23 cellular contexts compared by ENCODE assay signal in the genomic region with DNA sequence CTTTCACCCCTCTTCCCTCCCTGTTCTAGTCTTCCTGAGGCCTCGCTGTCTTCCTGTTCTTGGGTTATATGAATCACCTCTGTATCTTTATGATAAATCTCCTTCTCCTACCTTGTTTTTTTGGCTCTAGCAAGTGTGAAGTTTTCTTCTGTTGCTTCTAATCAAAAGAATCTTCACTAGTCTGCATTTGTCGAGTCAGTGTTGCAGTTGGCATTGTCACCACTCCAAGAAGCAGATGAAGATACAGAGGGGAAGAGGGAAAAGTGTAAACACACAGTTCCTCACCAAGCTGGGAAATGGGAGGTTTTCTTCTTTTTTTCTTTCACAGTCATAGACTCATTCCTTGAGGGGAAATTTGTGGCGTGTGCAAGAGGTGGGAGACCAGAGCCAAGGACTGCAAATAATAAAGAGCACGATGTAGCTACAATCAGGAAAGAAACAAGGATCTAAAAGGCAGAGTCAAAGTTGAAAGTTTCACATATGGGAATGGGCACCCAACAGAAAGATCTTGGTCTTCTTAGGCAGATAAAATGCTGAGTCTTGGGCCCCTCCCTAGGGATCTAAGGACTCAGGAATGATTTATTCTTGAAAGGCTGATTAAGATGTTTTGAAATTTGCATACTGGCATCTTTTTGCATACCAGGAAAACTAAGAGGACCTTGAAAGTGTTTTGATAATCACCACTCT. TPM values are rescaled to one million over a fixed set of nuclear protein-coding genes. Genes with fewer than 3 reads are reported as not detected.
A peak's percentile ranks its signal among the peaks of the same experiment; 100 is the strongest.
DNase-seq lines count a peak whose midpoint lies in the region; ATAC-seq and TF ChIP-seq lines count a peak whose summit lies in the region.
"Had no signal": no experiment of that assay in that cellular context is flagged by ENCODE, and none has a peak within 500 bp of the region (broad histone marks: within the 10 kb centered on the region; RNA-seq: fewer than 3 reads in every experiment).

No MANE protein-coding gene starts in this region.

- H3K4me1 ChIP-seq in PC-3 (ENCODE audit: insufficient read depth, low read length): peaks cover 2% of the 10 kb centered on the region; the same call in 1 of the 2 replicates
- peaks cover 8% of the 10 kb centered on the region for H3K4me1 ChIP-seq in mesendoderm (ENCODE audit: control insufficient read depth, low read depth, low read length)
- H3K4me1 ChIP-seq in skeletal muscle tissue (ENCODE audit: control insufficient read depth in 3 of 3, insufficient read depth in 3 of 3, low read length in 3 of 3): no peaks in the 10 kb centered on the region
- H3K4me1 ChIP-seq in upper lobe of right lung: no peaks in the 10 kb centered on the region
- H3K4me1 ChIP-seq: BLaER1, SJSA1 had no signal

- H3K9ac ChIP-seq in PC-3 (ENCODE audit: low read length) (no peak overlapping the region), mesendoderm (ENCODE audit: low read length) (no peak overlapping the region), skeletal muscle tissue (ENCODE audit: low read depth in 1 of 3, low read length in 3 of 3) (no peak overlapping the region)
- H3K9ac ChIP-seq: BLaER1 had no signal

- peaks cover 6% of the 10 kb centered on the region; the same call in 1 of the 2 replicates for H3K9me3 ChIP-seq in PC-3 (ENCODE audit: low read length)
- no peaks in the 10 kb centered on the region for H3K9me3 ChIP-seq in skeletal muscle tissue (ENCODE audit: control insufficient read depth in 3 of 3, low read length in 3 of 3)
- H3K9me3 ChIP-seq in CD4-positive, alpha-beta T cell (ENCODE audit: control insufficient read depth, low read length): peaks cover 2% of the 10 kb centered on the region
- peaks cover 1% of the 10 kb centered on the region for H3K9me3 ChIP-seq in upper lobe of right lung
- H3K9me3 ChIP-seq: A549, BLaER1, SJSA1 had no signal

- H3K27me3 Mint-ChIP-seq in chondrocyte (ENCODE audit: low read depth): no peaks in the 10 kb centered on the region
- peaks cover 11% of the 10 kb centered on the region for H3K27me3 Mint-ChIP-seq in CD4-positive, alpha-beta T cell

- H4K8ac ChIP-seq in mesendoderm (ENCODE audit: low read depth, low read length): no peak overlapping the region

- WGBS in mesendoderm (ENCODE audit: extremely low coverage, insufficient coverage, low lambda C conversion rate): no CpG with 5 or more reads among the region's 4 CpGs

- peaks cover 4% of the 10 kb centered on the region for H3K9me3 Mint-ChIP-seq in chondrocyte (ENCODE audit: low read depth)
- H3K9me3 Mint-ChIP-seq in CD4-positive, alpha-beta T cell: peaks cover 3% of the 10 kb centered on the region

- DNase-seq in PC-3: peak; percentile 12
- no peak for DNase-seq in chondrocyte (ENCODE audit: low spot score)
- DNase-seq in mesendoderm: peak; percentile 36
- DNase-seq in G401 (ENCODE audit: low spot score): no peak
- DNase-seq in CD4-positive, alpha-beta T cell: no peak
- DNase-seq in upper lobe of right lung: no peak
- DNase-seq: CD8-positive, alpha-beta memory T cell; EL; H7; MG63; NCI-H1048; NCI-H1436; NCI-H1930; NCI-H226; NCI-H524; NCI-H82; PC-9 had no signal

- no peaks in the 10 kb centered on the region for H4K20me1 ChIP-seq in PC-3 (ENCODE audit: low read length)
- H4K20me1 ChIP-seq: BLaER1 had no signal

- H3K36me3 ChIP-seq in PC-3 (ENCODE audit: low read depth, low read length) (no peaks in the 10 kb centered on the region), mesendoderm (ENCODE audit: control insufficient read depth, insufficient read depth, low read length) (no peaks in the 10 kb centered on the region), skeletal muscle tissue (ENCODE audit: control insufficient read depth in 3 of 3, insufficient read depth in 3 of 3, low read length in 3 of 3) (no peaks in the 10 kb centered on the region), upper lobe of right lung (no peaks in the 10 kb centered on the region)
- H3K36me3 ChIP-seq: BLaER1, MG63, SJSA1 had no signal

- no peaks in the 10 kb centered on the region for H3K36me3 Mint-ChIP-seq in chondrocyte (ENCODE audit: low read depth)
- H3K36me3 Mint-ChIP-seq in CD4-positive, alpha-beta T cell (ENCODE audit: low read depth): no peaks in the 10 kb centered on the region
- H3K36me3 Mint-ChIP-seq: CD8-positive, alpha-beta memory T cell had no signal

- TF ChIP-seq CTCF in PC-3 (conservative IDR thresholded peaks at IDR 0.05; ENCODE audit: low read depth, low read length): no peak
- TF ChIP-seq CTCF in chondrocyte (IDR thresholded peaks at IDR 0.05): no peak
- TF ChIP-seq CTCF in CD4-positive, alpha-beta T cell (IDR thresholded peaks at IDR 0.05): no peak
- no peak for TF ChIP-seq CTCF in upper lobe of right lung (IDR thresholded peaks at IDR 0.05)

- H3K23ac ChIP-seq in mesendoderm (ENCODE audit: low read length): no peak overlapping the region

- no peak overlapping the region for H2BK120ac ChIP-seq in mesendoderm (ENCODE audit: low read depth, low read length)

- no peaks in the 10 kb centered on the region for H3F3A ChIP-seq in PC-3 (ENCODE audit: low read length, unreplicated experiment)

- peak overlapping the region; percentile 78 for H3K27ac Mint-ChIP-seq in chondrocyte (ENCODE audit: unreplicated experiment)
- H3K27ac Mint-ChIP-seq in CD4-positive, alpha-beta T cell: no peak overlapping the region
- H3K27ac Mint-ChIP-seq: CD8-positive, alpha-beta memory T cell had no signal

- H3K4me2 ChIP-seq in PC-3 (ENCODE audit: low read length) (no peak overlapping the region), mesendoderm (ENCODE audit: low read length) (no peak overlapping the region)
- H3K4me2 ChIP-seq: A549, BLaER1, PC-9 had no signal

- no peak overlapping the region for H3K4me3 Mint-ChIP-seq in chondrocyte (ENCODE audit: unreplicated experiment)
- H3K4me3 Mint-ChIP-seq in CD4-positive, alpha-beta T cell: no peak overlapping the region
- H3K4me3 Mint-ChIP-seq: CD8-positive, alpha-beta memory T cell had no signal

- H3K18ac ChIP-seq in mesendoderm (ENCODE audit: low read length): peak overlapping the region; percentile 22

- no peak overlapping the region for H3K4me3 ChIP-seq in PC-3 (ENCODE audit: low read length)
- no peak overlapping the region for H3K4me3 ChIP-seq in mesendoderm (ENCODE audit: low read length)
- H3K4me3 ChIP-seq in skeletal muscle tissue (ENCODE audit: low read length in 3 of 3): no peak overlapping the region
- no peak overlapping the region for H3K4me3 ChIP-seq in upper lobe of right lung
- H3K4me3 ChIP-seq: A549, BLaER1, MG63, PC-9, SJSA1 had no signal

- H3K4me1 Mint-ChIP-seq in chondrocyte (ENCODE audit: low read depth): peaks cover 48% of the 10 kb centered on the region
- H3K4me1 Mint-ChIP-seq in CD4-positive, alpha-beta T cell (ENCODE audit: low read depth): no peaks in the 10 kb centered on the region
- H3K4me1 Mint-ChIP-seq: CD8-positive, alpha-beta memory T cell had no signal

- no peak overlapping the region for H2AK5ac ChIP-seq in mesendoderm (ENCODE audit: low read length)

- CTCF ChIA-PET in PC-3 (lab: Charles Lee): no interaction called here
- CTCF ChIA-PET in CD4-positive, alpha-beta T cell (lab: Charles Lee): no interaction called here

- H3K79me1 ChIP-seq in mesendoderm (ENCODE audit: low read length): no peaks in the 10 kb centered on the region

- H3K27ac ChIP-seq in PC-3 (ENCODE audit: low read length) (no peak overlapping the region), mesendoderm (ENCODE audit: low read depth, low read length) (no peak overlapping the region), skeletal muscle tissue (ENCODE audit: low read depth, low read length) (peak overlapping the region; percentile 1), upper lobe of right lung (no peak overlapping the region)
- no peak overlapping the region for H3K27ac ChIP-seq in CD4-positive, alpha-beta T cell (ENCODE audit: low read depth, low read length)
- H3K27ac ChIP-seq: A549, BLaER1, HL-60, PC-9, SJSA1 had no signal

- no TSS peak for BruUV-seq in PC-3 (replicated peaks; lab: Mats Ljungman, UMichigan)

- in situ Hi-C loops in G401 (cut with HindIII; ENCODE audit: low sequenced_read_pairs): no loop called here

- ATAC-seq in PC-3 (no peak), GM18520 (IDR thresholded peaks at IDR 0.05; ENCODE audit: unreplicated experiment) (no peak), upper lobe of right lung (no peak)
- no peak for ATAC-seq in CD4-positive, alpha-beta T cell (ENCODE audit: poor library complexity)
- ATAC-seq: A549 had no signal

- POLR2A ChIA-PET in PC-3 (lab: Charles Lee; ENCODE audit: unreplicated experiment): no interaction called here
- POLR2A ChIA-PET in CD4-positive, alpha-beta T cell (lab: Charles Lee): no interaction called here

- H4K5ac ChIP-seq in mesendoderm (ENCODE audit: low read length): no peak overlapping the region

- peak overlapping the region; percentile 31 for H3K56ac ChIP-seq in mesendoderm (ENCODE audit: low read length)

- H3K4ac ChIP-seq in mesendoderm (ENCODE audit: low read depth, low read length): no peak overlapping the region

- H3K79me2 ChIP-seq in PC-3 (ENCODE audit: low read length) (no peaks in the 10 kb centered on the region), mesendoderm (ENCODE audit: control insufficient read depth, insufficient read depth, low read length) (no peaks in the 10 kb centered on the region)

- no peaks in the 10 kb centered on the region for H3K9me2 ChIP-seq in PC-3 (replicated peaks; ENCODE audit: low read length)

- H2BK15ac ChIP-seq in mesendoderm (replicated peaks; ENCODE audit: low read depth): peak overlapping the region; percentile 11

- no peak overlapping the region for H2BK5ac ChIP-seq in mesendoderm (ENCODE audit: low read length)

- H2AFZ ChIP-seq in PC-3 (ENCODE audit: low read length): no peak overlapping the region
- H2AFZ ChIP-seq: PC-9 had no signal

- H3K27me3 ChIP-seq in PC-3 (ENCODE audit: low read length) (no peaks in the 10 kb centered on the region), mesendoderm (ENCODE audit: insufficient read depth, low read length, poor library complexity) (no peaks in the 10 kb centered on the region), skeletal muscle tissue (ENCODE audit: control insufficient read depth in 3 of 3, insufficient read depth in 3 of 3, low read length in 3 of 3) (no peaks in the 10 kb centered on the region), upper lobe of right lung (no peaks in the 10 kb centered on the region)
- H3K27me3 ChIP-seq in CD4-positive, alpha-beta T cell (ENCODE audit: control insufficient read depth, insufficient read depth, low read length): no peaks in the 10 kb centered on the region
- H3K27me3 ChIP-seq: BLaER1, MG63, SJSA1 had no signal

- intact Hi-C loops in PC-3 (cut with micrococcal nuclease) (no loop called here), upper lobe of right lung (cut with DNase I) (no loop called here)
- intact Hi-C loops in CD4-positive, alpha-beta T cell (cut with DNase I, micrococcal nuclease): no loop called here

RNA-seq across cellular contexts. Expression of a gene that starts 22.2 kb away (rescaled TPM):
- total RNA-seq in PC-3 (2014; rRNA removed): 16.2 and 17.2 TPM in 2 replicates
- 30.3 to 62.8 TPM (median 32.0 TPM) in 3 replicates for total RNA-seq in chondrocyte
- 3.9 TPM for polyA plus RNA-seq in mesendoderm (2013, experiment 1 of 2)
- polyA plus RNA-seq in mesendoderm (2013, experiment 2 of 2): 3.8 TPM
- total RNA-seq in skeletal muscle tissue: 27.1 TPM
- total RNA-seq in G401 (2014; rRNA removed; shearing (Covaris generic)): 7.4 and 17.9 TPM in 2 replicates
- total RNA-seq in CD4-positive, alpha-beta T cell: not detected
- total RNA-seq in upper lobe of right lung: 18.4 TPM
- total RNA-seq: CD8-positive, alpha-beta memory T cell had no signal

Comparison
In these comparisons a context has a peak if more than half of its experiments do, and no peak if none do; other contexts are left out.
1. DNase-seq: peak in PC-3 (single experiment) and mesendoderm (single experiment); none in chondrocyte (single experiment), G401 (single experiment), CD4-positive, alpha-beta T cell (0 of 10) and upper lobe of right lung (single experiment).